8 cellular contexts compared by ENCODE assay signal in genomic region chr5:91641730-91642350, GRCh38.
DNase-seq lines count a peak whose midpoint lies in the region; ATAC-seq and TF ChIP-seq lines count a peak whose summit lies in the region.

No MANE protein-coding gene starts in this region.

- no peak overlapping the region for H3K27ac ChIP-seq in HCT116 (ENCODE audit: low read depth, low read length)
- no peak overlapping the region for H3K27ac ChIP-seq in brain microvascular endothelial cell
- H3K27ac ChIP-seq in lung (ENCODE audit: low read depth in 1 of 2, low read length in 1 of 2) = no peak overlapping the region

- WGBS in lung, 2 donors = 2% methylated on average over 2 of the region's 2 CpGs

- no peaks in the 10 kb centered on the region for H3K9me2 ChIP-seq in HCT116 (ENCODE audit: insufficient read depth)

- TF ChIP-seq RAD21 in HCT116 (IDR thresholded peaks at IDR 0.05; ENCODE audit: low read depth) = peak; percentile 70

- intact Hi-C loops in HCT116 (cut with micrococcal nuclease) (loop anchor here (2.0 to 10.0 kb wide), 3 partner anchors 283 to 663 kb away; no protein-coding TSS in a partner anchor), head of caudate nucleus (cut with DNase I) (no loop called here)

- RAD21 ChIA-PET in HCT116 (lab: Charles Lee; ENCODE audit: low non-redundant PET in 1 of 2, low total read pairs in 2 of 2, uncharacterized antibody in 2 of 2, unreplicated experiment in 2 of 2) = interaction anchor here (0.9 to 1.8 kb wide), 4 partner anchors 288 to 581 kb away, joined by 3 to 8 read pairs (median 5); no protein-coding TSS in a partner anchor

- H4K20me1 ChIP-seq in HCT116 (ENCODE audit: insufficient read depth) = no peaks in the 10 kb centered on the region

- peak overlapping the region; percentile 72 for H2AFZ ChIP-seq in HCT116 (ENCODE audit: low read depth, low read length, poor library complexity, severe bottlenecking)

- BruUV-seq in HCT116 (replicated peaks; lab: Mats Ljungman, UMichigan) = no TSS peak

- peak; percentile 70 for DNase-seq in DMS53 treated with DMSO at 0.1 percent for 48 hours (lab: John Stamatoyannopoulos, UW; ENCODE audit: unreplicated experiment)
- peak; percentile 34 for DNase-seq in HCT116 (ENCODE audit: low read depth, low spot score)
- peak; percentile 33 for DNase-seq in NCI-H2196 (lab: John Stamatoyannopoulos, UW; ENCODE audit: unreplicated experiment)
- DNase-seq in brain microvascular endothelial cell = no peak
- DNase-seq in lung (ENCODE audit: low spot score) = no peak
- DNase-seq in head of caudate nucleus = no peak
- no peak for DNase-seq in stimulated activated CD8-positive, alpha-beta memory T cell treated with anti-CD3 and anti-CD28 coated beads, Interleukin-4, amount 100 ng/mL, for 48 hours

- no peaks in the 10 kb centered on the region for H3K79me2 ChIP-seq in HCT116 (ENCODE audit: insufficient read depth, low read length)

- H3K4me2 ChIP-seq in HCT116 (ENCODE audit: low read length) = peak overlapping the region; percentile 56; the same call in 1 of the 2 replicates

- in situ Hi-C loops in brain microvascular endothelial cell (cut with HindIII; ENCODE audit: low pct_ligation_motif_present, low sequenced_read_pairs) = no loop called here

- no peaks in the 10 kb centered on the region for H3K9me3 ChIP-seq in HCT116 (ENCODE audit: control insufficient read depth in 1 of 2, insufficient read depth in 1 of 2, low read depth in 1 of 2, low read length in 2 of 2)
- H3K9me3 ChIP-seq in lung (ENCODE audit: control insufficient read depth in 2 of 2, insufficient read depth in 1 of 2, low read length in 1 of 2) = no peaks in the 10 kb centered on the region

- TF ChIP-seq CTCF in HCT116 (IDR thresholded peaks at IDR 0.05 in 2 of 3, conservative IDR thresholded peaks at IDR 0.05 in 1 of 3; ENCODE audit: borderline replicate concordance in 1 of 3, insufficient read depth in 1 of 3, low read depth in 2 of 3, low read length in 2 of 3) = peak; percentile 20 to 59 (median 38); a peak in 4 of 6 replicates
- peak; percentile 26 for TF ChIP-seq CTCF in brain microvascular endothelial cell (IDR thresholded peaks at IDR 0.05; ENCODE audit: low read depth, low read length, missing control alignments)
- TF ChIP-seq CTCF in lung (IDR thresholded peaks at IDR 0.05; ENCODE audit: control extremely low read depth, extremely low read depth) = peak; percentile 10

- TF ChIP-seq POLR2A in HCT116 (IDR thresholded peaks at IDR 0.05; ENCODE audit: borderline replicate concordance, extremely low read depth, insufficient read depth, insufficient read length) = no peak

- no peak overlapping the region; a peak in 1 of 4 replicates for H3K4me3 ChIP-seq in HCT116 (replicated peaks in 1 of 2; ENCODE audit: low read depth in 1 of 2, low read length in 2 of 2)
- no peak overlapping the region for H3K4me3 ChIP-seq in brain microvascular endothelial cell (ENCODE audit: low read depth, low read length)
- no peak overlapping the region for H3K4me3 ChIP-seq in lung

- no peaks in the 10 kb centered on the region for H3K36me3 ChIP-seq in HCT116 (ENCODE audit: control insufficient read depth in 1 of 2, insufficient read depth in 2 of 2, low read length in 2 of 2)
- H3K36me3 ChIP-seq in brain microvascular endothelial cell (replicated peaks) = no peaks in the 10 kb centered on the region
- H3K36me3 ChIP-seq in lung (ENCODE audit: control insufficient read depth in 2 of 2, insufficient read depth in 2 of 2, low read length in 2 of 2) = no peaks in the 10 kb centered on the region

- no peaks in the 10 kb centered on the region for H3K27me3 ChIP-seq in HCT116 (ENCODE audit: insufficient read depth, low read length)
- no peaks in the 10 kb centered on the region for H3K27me3 ChIP-seq in brain microvascular endothelial cell (replicated peaks)
- no peaks in the 10 kb centered on the region for H3K27me3 ChIP-seq in lung (ENCODE audit: control insufficient read depth, insufficient read depth)

- CTCF ChIA-PET in HCT116 (lab: Charles Lee) = interaction anchor here (0.7 to 3.1 kb wide), 31 partner anchors 9 to 1267 kb away, joined by 3 to 49 read pairs (median 4); no protein-coding TSS in a partner anchor

- POLR2A ChIA-PET in HCT116 (lab: Charles Lee) = no interaction called here

- ATAC-seq in HCT116 = no peak
- no peak for ATAC-seq in lung (ENCODE audit: insufficient read depth, low FRiP score)
- no peak for ATAC-seq in GM18867 (IDR thresholded peaks at IDR 0.05; ENCODE audit: unreplicated experiment)

- H3K4me1 ChIP-seq in HCT116 (ENCODE audit: control insufficient read depth in 1 of 2, insufficient read depth in 2 of 2, low read length in 2 of 2) (no peaks in the 10 kb centered on the region), lung (ENCODE audit: control insufficient read depth in 2 of 2, insufficient read depth in 2 of 2, low read length in 2 of 2) (no peaks in the 10 kb centered on the region)

- no peak overlapping the region for H3K9ac ChIP-seq in HCT116 (ENCODE audit: low read length)

TF ChIP-seq in HCT116, 20 proteins besides CTCF, POLR2A, EP300 and RAD21:
- TF ChIP-seq CBX3 (IDR thresholded peaks at IDR 0.05; ENCODE audit: low read depth) (no peak), ZFX (IDR thresholded peaks at IDR 0.05) (no peak), ZBTB33 (IDR thresholded peaks at IDR 0.05; ENCODE audit: extremely low read depth, insufficient replicate concordance, low read length) (no peak), MAX (IDR thresholded peaks at IDR 0.05) (no peak), FOSL1 (IDR thresholded peaks at IDR 0.05; ENCODE audit: low read depth) (no peak), TCF7L2 (IDR thresholded peaks at IDR 0.05; ENCODE audit: borderline replicate concordance, extremely low read depth, insufficient read depth, insufficient read length) (no peak), REST (IDR thresholded peaks at IDR 0.05; ENCODE audit: low read depth) (no peak), CEBPB (IDR thresholded peaks at IDR 0.05; ENCODE audit: low read depth) (no peak), YY1 (IDR thresholded peaks at IDR 0.05; ENCODE audit: extremely low read depth, insufficient replicate concordance, low read depth, low read length) (no peak), EGR1 (IDR thresholded peaks at IDR 0.05; ENCODE audit: low read depth) (no peak), EZH2 (IDR thresholded peaks at IDR 0.05) (no peak), ZNF274 (IDR thresholded peaks at IDR 0.05; ENCODE audit: low read depth, low read length) (no peak), JUND (IDR thresholded peaks at IDR 0.05) (no peak)
- TF ChIP-seq, protein P1, sequence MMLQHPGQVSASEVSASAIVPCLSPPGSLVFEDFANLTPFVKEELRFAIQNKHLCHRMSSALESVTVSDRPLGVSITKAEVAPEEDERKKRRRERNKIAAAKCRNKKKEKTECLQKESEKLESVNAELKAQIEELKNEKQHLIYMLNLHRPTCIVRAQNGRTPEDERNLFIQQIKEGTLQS (IDR thresholded peaks at IDR 0.05) = no peak

Comparison
In these comparisons a context has a peak if more than half of its experiments do, and no peak if none do; other contexts are left out.
1. DNase-seq: peak in DMS53 treated with DMSO at 0.1 percent for 48 hours (single experiment), HCT116 (single experiment) and NCI-H2196 (single experiment); none in brain microvascular endothelial cell (single experiment), lung (single experiment), head of caudate nucleus (0 of 42) and stimulated activated CD8-positive, alpha-beta memory T cell treated with anti-CD3 and anti-CD28 coated beads, Interleukin-4, amount 100 ng/mL, for 48 hours (single experiment).
2. Peak in every context shown above with its lines, with median percentiles within 50 percentile points of each other: CTCF ChIP-seq.